ENCODE assay signal across 9 cellular contexts in genomic region chr11:10758959-10759358, GRCh38.
DNase-seq lines count a peak whose midpoint lies in the region; ATAC-seq and TF ChIP-seq lines count a peak whose summit lies in the region.
"Had no signal": no experiment of that assay in that cellular context is flagged by ENCODE, and none has a peak within 500 bp of the region (broad histone marks: within the 10 kb centered on the region; RNA-seq: fewer than 3 reads in every experiment).

No MANE protein-coding gene starts in this region.

- H3K4me1 ChIP-seq in DND-41 (ENCODE audit: insufficient read depth, low read length): no peaks in the 10 kb centered on the region

- H3F3A ChIP-seq in SU-DHL-6 (ENCODE audit: insufficient read depth): peaks cover 6% of the 10 kb centered on the region; the same call in 1 of the 2 replicates

- no peaks in the 10 kb centered on the region for H3K27me3 ChIP-seq in DND-41 (ENCODE audit: insufficient read depth, low read length, poor library complexity)
- H3K27me3 ChIP-seq in SU-DHL-6 (ENCODE audit: low read length): no peaks in the 10 kb centered on the region

- H3K9ac ChIP-seq in DND-41 (ENCODE audit: low read depth, low read length) (no peak overlapping the region), SU-DHL-6 (ENCODE audit: low read length) (no peak overlapping the region)

- H3K79me2 ChIP-seq in DND-41 (ENCODE audit: insufficient read depth, low read length) (0 out of 2 replicates have a peak, but pooled peaks cover 2% of the 10 kb centered on the region), SU-DHL-6 (ENCODE audit: insufficient read depth, low read length) (no peaks in the 10 kb centered on the region; the same call in 1 of the 2 replicates)

- TF ChIP-seq CTCF in DND-41 (IDR thresholded peaks at IDR 0.05; ENCODE audit: borderline replicate concordance, extremely low read depth, low read length, poor library complexity, severe bottlenecking): peak; percentile 40
- TF ChIP-seq CTCF in LNCAP (IDR thresholded peaks at IDR 0.05): peak; percentile 50
- peak; percentile 48 for TF ChIP-seq CTCF in SU-DHL-6 (IDR thresholded peaks at IDR 0.05; ENCODE audit: insufficient read depth, low read length, poor library complexity, severe bottlenecking)

- no peak overlapping the region for H3K4me2 ChIP-seq in DND-41 (ENCODE audit: insufficient read depth, low read length)
- H3K4me2 ChIP-seq in SU-DHL-6 (ENCODE audit: low read depth, low read length, poor library complexity, severe bottlenecking): no peak overlapping the region

- H3K4me3 ChIP-seq in DND-41 (ENCODE audit: low read depth in 1 of 2, low read length in 2 of 2): no peak overlapping the region
- no peak overlapping the region for H3K4me3 ChIP-seq in SU-DHL-6 (ENCODE audit: insufficient read depth, low read length, poor library complexity, severe bottlenecking)

- ATAC-seq in DND-41 (ENCODE audit: insufficient read depth, low read depth) (peak; percentile 66), GM19467 (IDR thresholded peaks at IDR 0.05; ENCODE audit: unreplicated experiment) (no peak)

- no peaks in the 10 kb centered on the region for H3K9me2 ChIP-seq in SU-DHL-6 (replicated peaks; ENCODE audit: insufficient read depth, low read length)

- DNase-seq in DND-41: no peak
- DNase-seq in kidney glomerular epithelial cell (lab: John Stamatoyannopoulos, UW): peak; percentile 0
- DNase-seq in cerebellar nuclear complex (lab: John Stamatoyannopoulos, UW): no peak
- DNase-seq in stimulated activated CD4-positive, alpha-beta T cell treated with anti-CD3 and anti-CD28 coated beads, Interleukin-15, amount 100 ng/mL, for 24 hours: no peak
- no peak for DNase-seq in CD1c-positive myeloid dendritic cell (ENCODE audit: extremely low spot score)
- DNase-seq: amygdala had no signal

- H2AFZ ChIP-seq in DND-41 (ENCODE audit: low read depth, low read length): no peak overlapping the region
- H2AFZ ChIP-seq in SU-DHL-6 (ENCODE audit: low read depth, low read length, severe bottlenecking): no peak overlapping the region

- H4K20me1 ChIP-seq in DND-41 (ENCODE audit: insufficient read depth, low read length) (no peaks in the 10 kb centered on the region), SU-DHL-6 (ENCODE audit: low read depth, low read length) (peaks cover 5% of the 10 kb centered on the region; the same call in 1 of the 2 replicates)

- H3K27ac ChIP-seq in DND-41 (ENCODE audit: low read length) (no peak overlapping the region), SU-DHL-6 (ENCODE audit: low read depth, low read length) (no peak overlapping the region)

- H3K9me3 ChIP-seq in DND-41 (ENCODE audit: insufficient read depth, low read length, severe bottlenecking) (no peaks in the 10 kb centered on the region), SU-DHL-6 (ENCODE audit: insufficient read depth, low read length) (no peaks in the 10 kb centered on the region)

- H3K36me3 ChIP-seq in DND-41 (ENCODE audit: insufficient read depth, low read length) (peaks cover 97% of the 10 kb centered on the region), SU-DHL-6 (ENCODE audit: low read length) (peaks cover 52% of the 10 kb centered on the region)
